14 cellular contexts compared by ENCODE assay signal in the genomic region with DNA sequence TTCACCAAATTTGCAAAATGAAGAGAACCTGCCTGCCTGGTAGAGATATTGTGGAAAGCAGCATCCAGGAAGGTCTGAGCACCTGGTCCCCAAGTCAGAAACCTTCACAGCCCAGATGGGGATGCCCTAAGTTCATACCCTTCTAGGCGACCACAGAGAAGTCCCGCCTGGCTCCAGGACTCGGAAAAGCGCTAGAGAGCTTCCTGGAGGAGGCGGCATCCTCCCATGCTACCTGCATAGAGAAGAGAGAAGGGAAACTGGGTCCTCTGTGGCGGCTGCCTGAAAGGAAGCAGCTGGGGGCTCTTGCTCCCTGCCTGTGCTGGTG.
"Had no signal": no experiment of that assay in that cellular context is flagged by ENCODE, and none has a peak within 500 bp of the region (broad histone marks: within the 10 kb centered on the region; RNA-seq: fewer than 3 reads in every experiment).

No MANE protein-coding gene starts in this region.

- FAIRE-seq: frontal cortex had no signal

- H3K9me3 ChIP-seq: ascending aorta, breast epithelium, heart left ventricle, psoas muscle, thoracic aorta had no signal

- H3K9me3 Mint-ChIP-seq: dendritic cell treated with granulocyte-macrophage colony-stimulating factor and Interleukin-4, amounts not matched to agents 40 ng/mL and 50 ng/mL, for 4 days; effector memory CD8-positive, alpha-beta T cell had no signal

- ATAC-seq: effector memory CD8-positive, alpha-beta T cell; psoas muscle had no signal

- H3K36me3 ChIP-seq: ascending aorta, breast epithelium, heart left ventricle, stomach, thoracic aorta had no signal

- H3K27ac ChIP-seq: ascending aorta, breast epithelium, heart left ventricle, psoas muscle, stomach, thoracic aorta had no signal

- H3K27me3 ChIP-seq: ascending aorta had no signal

- H3K4me1 ChIP-seq: ascending aorta, breast epithelium, psoas muscle had no signal

- H3K27ac Mint-ChIP-seq: activated CD4-positive, alpha-beta T cell treated with anti-CD3 and anti-CD28 coated beads, Interleukin-2, amount 10 ng/mL, durations not matched to agents 7 days and 5 days; activated T-helper 1 cell treated with anti-CD3 and anti-CD28 coated beads, Interleukin-12 subunit alpha, Interleukin-12 subunit beta, Interleukin-2, Interleukin-4 antibody, amounts not matched to agents 30 ng/mL and 10 ng/mL and 1 ng/mL, durations not matched to agents 14 hours and 24 hours and 36 hours; dendritic cell treated with granulocyte-macrophage colony-stimulating factor and Interleukin-4, amounts not matched to agents 40 ng/mL and 50 ng/mL, for 4 days; effector memory CD8-positive, alpha-beta T cell had no signal

- H3K4me3 ChIP-seq: ascending aorta, psoas muscle, smooth muscle cell, thoracic aorta had no signal

- H3K4me3 Mint-ChIP-seq: activated CD4-positive, alpha-beta T cell treated with anti-CD3 and anti-CD28 coated beads, Interleukin-2, amount 10 ng/mL, durations not matched to agents 7 days and 5 days; activated T-helper 1 cell treated with anti-CD3 and anti-CD28 coated beads, Interleukin-12 subunit alpha, Interleukin-12 subunit beta, Interleukin-2, Interleukin-4 antibody, amounts not matched to agents 30 ng/mL and 10 ng/mL and 1 ng/mL, durations not matched to agents 14 hours and 24 hours and 36 hours; dendritic cell treated with granulocyte-macrophage colony-stimulating factor and Interleukin-4, amounts not matched to agents 40 ng/mL and 50 ng/mL, for 4 days had no signal

- DNase-seq: activated CD4-positive, alpha-beta T cell treated with anti-CD3 and anti-CD28 coated beads, Interleukin-2, amount 10 ng/mL, durations not matched to agents 7 days and 5 days; activated CD8-positive, alpha-beta memory T cell treated with anti-CD3 and anti-CD28 coated beads for 24 hours; cerebellar nuclear complex; effector memory CD8-positive, alpha-beta T cell; heart left ventricle; psoas muscle; stomach had no signal
